9 cellular contexts compared by ENCODE assay signal in genomic region chr12:64351265-64351664, GRCh38. TPM values are rescaled to one million over a fixed set of nuclear protein-coding genes. Genes with fewer than 3 reads are reported as not detected.
"Had no signal": no experiment of that assay in that cellular context is flagged by ENCODE, and none has a peak within 500 bp of the region (broad histone marks: within the 10 kb centered on the region; RNA-seq: fewer than 3 reads in every experiment).

No MANE protein-coding gene starts in this region.

- H3K4me3 ChIP-seq: GM12878 had no signal

- FAIRE-seq: G401.6, GM12878, GM12891, GM12892, GM18507, GM19239 had no signal

- DNase-seq: GDM1, GF-D8 had no signal

- ATAC-seq: GM12878 had no signal

RNA-seq across cellular contexts. Expression of gene C12orf56, which starts 39.3 kb away (rescaled TPM):
- total RNA-seq: G401, GM12878 had no signal
- polyA plus RNA-seq: GM12878 had no signal
